ENCODE assay signal across 12 cellular contexts in genomic region chr21:35026153-35026499, GRCh38. TPM values are rescaled to one million over a fixed set of nuclear protein-coding genes. Genes with fewer than 3 reads are reported as not detected.
A peak's percentile ranks its signal among the peaks of the same experiment; 100 is the strongest.
DNase-seq lines count a peak whose midpoint lies in the region; ATAC-seq and TF ChIP-seq lines count a peak whose summit lies in the region.
"Had no signal": no experiment of that assay in that cellular context is flagged by ENCODE, and none has a peak within 500 bp of the region (broad histone marks: within the 10 kb centered on the region; RNA-seq: fewer than 3 reads in every experiment).

No MANE protein-coding gene starts in this region.

- peaks cover 5% of the 10 kb centered on the region for H3K36me3 Mint-ChIP-seq in Caco-2 (ENCODE audit: insufficient read depth, unreplicated experiment)
- peaks cover 21% of the 10 kb centered on the region for H3K36me3 Mint-ChIP-seq in activated naive CD8-positive, alpha-beta T cell treated with anti-CD3 and anti-CD28 coated beads for 36 hours
- H3K36me3 Mint-ChIP-seq in naive thymus-derived CD8-positive, alpha-beta T cell: peaks cover 0 to 8% (median 6%) of the 10 kb centered on the region in 3 donors

- POLR2A ChIA-PET in Caco-2 (lab: Charles Lee): no interaction called here
- POLR2A ChIA-PET in naive thymus-derived CD8-positive, alpha-beta T cell (lab: Charles Lee): interaction anchor here (0.8 to 7.6 kb wide), 14 partner anchors 9 to 138 kb away, joined by 3 to 139 read pairs (median 8); partner anchors contain the start of gene RUNX1

- DNase-seq in Caco-2 (no peak), brain microvascular endothelial cell (no peak), foreskin keratinocyte (no peak), islet precursor cell (no peak)
- DNase-seq in activated naive CD8-positive, alpha-beta T cell treated with anti-CD3 and anti-CD28 coated beads for 36 hours: no peak
- no peak for DNase-seq in naive thymus-derived CD8-positive, alpha-beta T cell
- DNase-seq: NCI-H1436 had no signal

- H3K9ac ChIP-seq in Loucy (ENCODE audit: low read depth, low read length, poor library complexity, severe bottlenecking): peak overlapping the region; percentile 96

- in situ Hi-C loops in brain microvascular endothelial cell (cut with HindIII; ENCODE audit: low pct_ligation_motif_present, low sequenced_read_pairs): no loop called here

- H3K4me1 ChIP-seq in Caco-2: peaks cover 52% of the 10 kb centered on the region
- peaks cover 83% of the 10 kb centered on the region for H3K4me1 ChIP-seq in Loucy (ENCODE audit: insufficient read depth, low read length, poor library complexity, severe bottlenecking)
- peaks cover 18% of the 10 kb centered on the region for H3K4me1 ChIP-seq in foreskin keratinocyte
- H3K4me1 ChIP-seq: uterus had no signal

- H3K27ac Mint-ChIP-seq in Caco-2 (ENCODE audit: unreplicated experiment): no peak overlapping the region
- peak overlapping the region; percentile 97 for H3K27ac Mint-ChIP-seq in activated naive CD8-positive, alpha-beta T cell treated with anti-CD3 and anti-CD28 coated beads for 36 hours
- peak overlapping the region; percentile 97 to 100 (median 99) for H3K27ac Mint-ChIP-seq in naive thymus-derived CD8-positive, alpha-beta T cell

- CTCF ChIA-PET in Caco-2 (lab: Charles Lee): no interaction called here

- H3K4me3 ChIP-seq in Caco-2 (ENCODE audit: low read depth, low read length) (no peak overlapping the region), Loucy (ENCODE audit: low read length, poor library complexity, severe bottlenecking) (peak overlapping the region; percentile 72), brain microvascular endothelial cell (ENCODE audit: low read depth, low read length) (no peak overlapping the region)
- H3K4me3 ChIP-seq: ovary, uterus had no signal

- H2AFZ ChIP-seq in Loucy (ENCODE audit: low read length): no peak overlapping the region

- no peak overlapping the region for H3K27ac ChIP-seq in brain microvascular endothelial cell
- no peak overlapping the region for H3K27ac ChIP-seq in foreskin keratinocyte
- H3K27ac ChIP-seq: ovary, uterus, VCaP had no signal

- H3K27me3 ChIP-seq in Caco-2 (replicated peaks; ENCODE audit: control insufficient read depth, insufficient read depth, low read length) (no peaks in the 10 kb centered on the region), Loucy (ENCODE audit: insufficient read depth, low read length, poor library complexity, severe bottlenecking) (no peaks in the 10 kb centered on the region), brain microvascular endothelial cell (replicated peaks) (no peaks in the 10 kb centered on the region), foreskin keratinocyte (no peaks in the 10 kb centered on the region)
- H3K27me3 ChIP-seq: ovary, uterus had no signal

- BruUV-seq in Caco-2 (replicated peaks; lab: Mats Ljungman, UMichigan): no TSS peak

- peak overlapping the region; percentile 95 for H3K4me2 ChIP-seq in Loucy (ENCODE audit: low read depth, low read length, poor library complexity, severe bottlenecking)

- H3K4me3 Mint-ChIP-seq in Caco-2 (ENCODE audit: unreplicated experiment): peak overlapping the region; percentile 65
- H3K4me3 Mint-ChIP-seq in activated naive CD8-positive, alpha-beta T cell treated with anti-CD3 and anti-CD28 coated beads for 36 hours: peak overlapping the region; percentile 85
- peak overlapping the region; percentile 32 to 94 (median 82) for H3K4me3 Mint-ChIP-seq in naive thymus-derived CD8-positive, alpha-beta T cell

- H3K79me2 ChIP-seq in Loucy (ENCODE audit: insufficient read depth, low read length): peaks cover 87% of the 10 kb centered on the region

- no peaks in the 10 kb centered on the region for H3K36me3 ChIP-seq in Caco-2 (ENCODE audit: control insufficient read depth, insufficient read depth, low read length)
- H3K36me3 ChIP-seq in Loucy (ENCODE audit: insufficient read depth, low read length): peaks cover 47% of the 10 kb centered on the region; the same call in 1 of the 2 replicates
- no peaks in the 10 kb centered on the region for H3K36me3 ChIP-seq in brain microvascular endothelial cell (replicated peaks)
- H3K36me3 ChIP-seq: ovary, uterus had no signal

- H3K4me1 Mint-ChIP-seq in Caco-2 (ENCODE audit: low read depth, unreplicated experiment): peaks cover 17% of the 10 kb centered on the region
- peaks cover 84% of the 10 kb centered on the region for H3K4me1 Mint-ChIP-seq in activated naive CD8-positive, alpha-beta T cell treated with anti-CD3 and anti-CD28 coated beads for 36 hours
- peaks cover 57 to 95% (median 94%) of the 10 kb centered on the region in 4 donors for H3K4me1 Mint-ChIP-seq in naive thymus-derived CD8-positive, alpha-beta T cell

- peaks cover 30% of the 10 kb centered on the region for H3F3A ChIP-seq in Loucy (ENCODE audit: low read depth)

- H3K27me3 Mint-ChIP-seq in Caco-2 (ENCODE audit: insufficient read depth, unreplicated experiment): no peaks in the 10 kb centered on the region
- no peaks in the 10 kb centered on the region for H3K27me3 Mint-ChIP-seq in activated naive CD8-positive, alpha-beta T cell treated with anti-CD3 and anti-CD28 coated beads for 36 hours
- no peaks in the 10 kb centered on the region for H3K27me3 Mint-ChIP-seq in naive thymus-derived CD8-positive, alpha-beta T cell

- H3K9me2 ChIP-seq in Loucy (replicated peaks; ENCODE audit: low read depth, low read length): no peaks in the 10 kb centered on the region

- H3K9me3 ChIP-seq in Caco-2 (no peaks in the 10 kb centered on the region), Loucy (ENCODE audit: insufficient read depth, low read depth, low read length) (no peaks in the 10 kb centered on the region)
- H3K9me3 ChIP-seq: ovary, uterus had no signal

- intact Hi-C loops in Caco-2 (cut with micrococcal nuclease; ENCODE audit: unreplicated experiment): no loop called here

- peaks cover 7% of the 10 kb centered on the region for H4K20me1 ChIP-seq in Loucy (ENCODE audit: insufficient read depth, low read length, poor library complexity, severe bottlenecking)

- H3K9me3 Mint-ChIP-seq in Caco-2 (ENCODE audit: unreplicated experiment): no peaks in the 10 kb centered on the region
- H3K9me3 Mint-ChIP-seq in activated naive CD8-positive, alpha-beta T cell treated with anti-CD3 and anti-CD28 coated beads for 36 hours: peaks cover 4% of the 10 kb centered on the region
- no peaks in the 10 kb centered on the region for H3K9me3 Mint-ChIP-seq in naive thymus-derived CD8-positive, alpha-beta T cell

- no peak for ATAC-seq in naive thymus-derived CD8-positive, alpha-beta T cell
- ATAC-seq in foreskin keratinocyte: no peak
- no peak for ATAC-seq in GM18502 (IDR thresholded peaks at IDR 0.05; ENCODE audit: poor library complexity, unreplicated experiment)

- TF ChIP-seq CTCF in Caco-2 (IDR thresholded peaks at IDR 0.05; ENCODE audit: insufficient read depth in 1 of 2, low read depth in 1 of 2, low read length in 1 of 2, severe bottlenecking in 1 of 2, unreplicated experiment in 1 of 2): no peak
- no peak for TF ChIP-seq CTCF in Loucy (conservative IDR thresholded peaks at IDR 0.05; ENCODE audit: low read length)
- TF ChIP-seq CTCF in brain microvascular endothelial cell (IDR thresholded peaks at IDR 0.05; ENCODE audit: low read depth, low read length, missing control alignments): no peak
- TF ChIP-seq CTCF in foreskin keratinocyte (conservative IDR thresholded peaks at IDR 0.05): no peak

RNA-seq across cellular contexts. Expression of gene RUNX1, which starts 23.0 kb away (rescaled TPM):
- total RNA-seq in Caco-2 (2022): 11.7 and 12.1 TPM in 2 replicates
- 10 to 100 TPM; 16.6 to 18.0 TPM for total RNA-seq in activated naive CD8-positive, alpha-beta T cell treated with anti-CD3 and anti-CD28 coated beads for 36 hours
- total RNA-seq in naive thymus-derived CD8-positive, alpha-beta T cell: 10 to 100 TPM; 67.1 to 69.0 TPM
- polyA plus RNA-seq in naive thymus-derived CD8-positive, alpha-beta T cell: 10 to 100 TPM; 13.1 to 22.6 (median 15.1) TPM
- total RNA-seq in foreskin keratinocyte: 28.4 and 29.8 TPM in 2 replicates
- 13.8 and 15.3 TPM in 2 replicates for polyA plus RNA-seq in foreskin keratinocyte
